17 cellular contexts compared by ENCODE assay signal in the genomic region with DNA sequence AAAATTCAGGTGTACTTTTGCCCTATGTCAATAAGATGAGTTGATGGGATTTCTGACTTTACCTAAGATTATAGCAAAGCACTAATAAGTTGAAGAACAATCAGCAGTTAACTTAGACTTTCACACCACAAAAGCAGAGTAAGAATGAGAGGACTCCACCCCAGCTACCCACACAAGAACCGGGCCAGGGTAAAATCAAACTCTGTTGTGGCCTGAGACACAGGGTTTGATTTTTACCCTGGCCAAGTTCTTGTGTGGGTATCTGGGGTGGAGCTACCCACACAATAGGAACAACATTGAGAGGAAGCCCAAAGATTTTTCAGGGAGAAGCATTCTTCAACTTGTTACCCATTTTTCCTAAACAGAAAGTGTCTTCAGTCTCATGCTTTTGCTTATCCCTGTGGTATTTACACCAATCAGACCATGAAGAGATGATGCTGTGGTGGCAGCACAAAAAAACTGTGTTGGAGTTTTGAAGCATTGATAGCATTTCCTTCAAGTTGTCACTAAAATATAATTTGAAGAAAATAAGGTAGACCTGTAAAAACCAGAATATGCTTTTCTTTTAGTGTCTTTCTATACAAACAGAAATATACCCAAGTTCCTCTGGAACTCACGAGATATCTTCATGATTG. TPM values are rescaled to one million over a fixed set of nuclear protein-coding genes. Genes with fewer than 3 reads are reported as not detected.
DNase-seq lines count a peak whose midpoint lies in the region; ATAC-seq, FAIRE-seq and TF ChIP-seq lines count a peak whose summit lies in the region.
"Had no signal": no experiment of that assay in that cellular context is flagged by ENCODE, and none has a peak within 500 bp of the region (broad histone marks: within the 10 kb centered on the region; RNA-seq: fewer than 3 reads in every experiment).

No MANE protein-coding gene starts in this region.

- TF ChIP-seq POLR2A in GM12891 (IDR thresholded peaks at IDR 0.05; ENCODE audit: low read depth, low read length), result no peak

- ATAC-seq in GM19351 (IDR thresholded peaks at IDR 0.05; ENCODE audit: unreplicated experiment), result peak; percentile 28
- peak; percentile 24 for ATAC-seq in HG03108 (IDR thresholded peaks at IDR 0.05; ENCODE audit: unreplicated experiment)
- ATAC-seq in activated T-helper 17 cell treated with anti-CD3 and anti-CD28 coated beads, Interleukin-2, amount 50 U/mL, for 72 hours (replicated peaks), result peak; percentile 64
- ATAC-seq in GM19324 (IDR thresholded peaks at IDR 0.05; ENCODE audit: low FRiP score, unreplicated experiment), result no peak
- ATAC-seq: left lung, PC-3 had no signal

- H3K36me3 Mint-ChIP-seq in activated T-helper 17 cell treated with anti-CD3 and anti-CD28 coated beads, Interleukin-2, amount 50 U/mL, for 72 hours (ENCODE audit: low read depth), result no peaks in the 10 kb centered on the region
- H3K36me3 Mint-ChIP-seq: CD14-positive monocyte had no signal

- no peaks in the 10 kb centered on the region for H3K9me3 Mint-ChIP-seq in activated T-helper 17 cell treated with anti-CD3 and anti-CD28 coated beads, Interleukin-2, amount 50 U/mL, for 72 hours

- intact Hi-C loops in posterior cingulate gyrus (cut with DNase I), result no loop called here

- H3K4me3 Mint-ChIP-seq in activated T-helper 17 cell treated with anti-CD3 and anti-CD28 coated beads, Interleukin-2, amount 50 U/mL, for 72 hours, result peak overlapping the region; percentile 46
- H3K4me3 Mint-ChIP-seq: CD14-positive monocyte had no signal

- H3K27me3 Mint-ChIP-seq in activated T-helper 17 cell treated with anti-CD3 and anti-CD28 coated beads, Interleukin-2, amount 50 U/mL, for 72 hours, result no peaks in the 10 kb centered on the region

- peaks cover 34% of the 10 kb centered on the region for H3K4me1 Mint-ChIP-seq in activated T-helper 17 cell treated with anti-CD3 and anti-CD28 coated beads, Interleukin-2, amount 50 U/mL, for 72 hours

- peak overlapping the region; percentile 58 for H3K27ac Mint-ChIP-seq in activated T-helper 17 cell treated with anti-CD3 and anti-CD28 coated beads, Interleukin-2, amount 50 U/mL, for 72 hours
- H3K27ac Mint-ChIP-seq: CD14-positive monocyte had no signal

- FAIRE-seq in GM12891 (lab: Jason Lieb, UNC), result peak; percentile 82
- FAIRE-seq: TTC549 had no signal

- no peak for DNase-seq in GM12891 (ENCODE audit: insufficient read length, low spot score)
- no peak for DNase-seq in AG08396 (ENCODE audit: low spot score)
- no peak for DNase-seq in posterior cingulate gyrus
- DNase-seq in hippocampal formation (lab: John Stamatoyannopoulos, UW), result no peak
- DNase-seq: activated gamma-delta T cell, foreskin melanocyte, GOT3, left lung, NCI-H1694 treated with DMSO at 0.1 percent for 48 hours, PC-3 had no signal

TF ChIP-seq in GM12891, 5 proteins besides CTCF, POLR2A, EP300 and RAD21:
- TF ChIP-seq POU2F2 (IDR thresholded peaks at IDR 0.05; ENCODE audit: low read depth, low read length) (no peak), PAX5 (IDR thresholded peaks at IDR 0.05; ENCODE audit: insufficient read depth, low read length, severe bottlenecking) (no peak), SPI1 (IDR thresholded peaks at IDR 0.05; ENCODE audit: low read depth, low read length) (no peak), TAF1 (IDR thresholded peaks at IDR 0.05; ENCODE audit: low read depth, low read length) (peak; percentile 22; the same call in 1 of the 2 replicates), POLR2AphosphoS5 (IDR thresholded peaks at IDR 0.05; ENCODE audit: low read depth, low read length) (no peak)

RNA-seq across cellular contexts. Expression of a gene that starts 25.6 kb away (rescaled TPM):
- 71.3 TPM for polyA plus RNA-seq in GM12891 (2012; ENCODE audit: low read depth, missing spikeins)
- 10 to 100 TPM; 64.2 to 75.9 TPM for total RNA-seq in activated T-helper 17 cell treated with anti-CD3 and anti-CD28 coated beads, Interleukin-2, amount 50 U/mL, for 72 hours

RNA-seq across cellular contexts. Expression of a gene that starts 36.0 kb away (rescaled TPM):
- polyA plus RNA-seq in GM12891 (2012; ENCODE audit: low read depth, missing spikeins), result 77.2 TPM
- total RNA-seq in activated T-helper 17 cell treated with anti-CD3 and anti-CD28 coated beads, Interleukin-2, amount 50 U/mL, for 72 hours, result 10 to 100 TPM; 24.0 to 52.1 TPM
- total RNA-seq: PC-3, temporal lobe had no signal
- polyA plus RNA-seq: CD14-positive monocyte had no signal

RNA-seq across cellular contexts. Expression of a gene that starts 45.1 kb away (rescaled TPM):
- 94.1 TPM for polyA plus RNA-seq in GM12891 (2012; ENCODE audit: low read depth, missing spikeins)
- 100 to 1,000 TPM; 300 to 381 TPM for total RNA-seq in activated T-helper 17 cell treated with anti-CD3 and anti-CD28 coated beads, Interleukin-2, amount 50 U/mL, for 72 hours
